Comparison of ENCODE assay signal across 8 cellular contexts in the genomic region with DNA sequence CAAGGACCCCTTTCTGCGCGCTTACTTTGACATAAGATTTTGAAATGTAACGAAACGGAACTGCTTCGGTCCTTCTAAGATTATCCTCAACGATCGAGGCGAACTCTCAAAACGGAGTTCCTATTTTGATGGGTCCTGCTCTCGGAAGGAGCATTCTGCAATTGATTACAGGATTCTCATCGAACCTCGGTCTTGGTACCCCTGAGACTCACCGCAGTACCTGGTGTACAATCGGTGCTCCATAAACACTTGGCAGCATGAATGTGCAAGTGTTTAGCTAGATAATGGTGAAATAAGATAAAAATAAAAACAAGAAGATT. TPM values are rescaled to one million over a fixed set of nuclear protein-coding genes. Genes with fewer than 3 reads are reported as not detected.
DNase-seq lines count a peak whose midpoint lies in the region; TF ChIP-seq lines count a peak whose summit lies in the region.

No MANE protein-coding gene starts in this region.

- H3K9ac ChIP-seq in KMS-11 (peak overlapping the region; percentile 81; the same call in 1 of the 2 replicates), neural cell (ENCODE audit: low read length) (peak overlapping the region; percentile 89)

- H3K36me3 ChIP-seq in KMS-11 (ENCODE audit: insufficient read depth) (no peaks in the 10 kb centered on the region), neural cell (ENCODE audit: insufficient read depth, low read length) (peaks cover 5% of the 10 kb centered on the region)
- H3K36me3 ChIP-seq in effector memory CD4-positive, alpha-beta T cell (ENCODE audit: control insufficient read depth, insufficient read depth, low read length): peaks cover 17% of the 10 kb centered on the region

- H3K27me3 Mint-ChIP-seq in T-helper 2 cell treated with Interferon-gamma antibody and Interleukin-4, amounts not matched to agents 5 μg/mL and 100 μg/mL, for 36 hours (ENCODE audit: low read depth): no peaks in the 10 kb centered on the region

- H3K27me3 ChIP-seq in KMS-11 (ENCODE audit: insufficient read depth, low read depth) (no peaks in the 10 kb centered on the region), neural cell (ENCODE audit: insufficient read depth, low read depth, low read length) (no peaks in the 10 kb centered on the region)
- H3K27me3 ChIP-seq in effector memory CD4-positive, alpha-beta T cell (replicated peaks; ENCODE audit: control insufficient read depth, insufficient read depth, low read length, poor library complexity, severe bottlenecking): no peaks in the 10 kb centered on the region

- peaks cover 36% of the 10 kb centered on the region; the same call in 1 of the 2 replicates for H3K79me2 ChIP-seq in KMS-11 (ENCODE audit: insufficient read depth, low read depth)
- H3K79me2 ChIP-seq in neural cell (replicated peaks; ENCODE audit: insufficient read depth, low read length): peaks cover 35% of the 10 kb centered on the region

- TF ChIP-seq EP300 in neural cell (conservative IDR thresholded peaks at IDR 0.05; ENCODE audit: poor library complexity, severe bottlenecking): no peak

- H4K20me1 ChIP-seq in KMS-11 (ENCODE audit: insufficient read depth) (no peaks in the 10 kb centered on the region), neural cell (ENCODE audit: insufficient read depth) (no peaks in the 10 kb centered on the region)

- TF ChIP-seq RAD21 in neural cell (conservative IDR thresholded peaks at IDR 0.05): no peak

- peak overlapping the region; percentile 93 for H3K27ac Mint-ChIP-seq in T-helper 2 cell treated with Interferon-gamma antibody and Interleukin-4, amounts not matched to agents 5 μg/mL and 100 μg/mL, for 36 hours

- H2AFZ ChIP-seq in KMS-11 (ENCODE audit: low read depth) (peak overlapping the region; percentile 86), neural cell (ENCODE audit: low read depth, low read length) (peak overlapping the region; percentile 99)

- H3K4me2 ChIP-seq in KMS-11: peak overlapping the region; percentile 94
- H3K4me2 ChIP-seq in neural cell (ENCODE audit: low read length): no peak overlapping the region

- H3K9me2 ChIP-seq in neural cell (ENCODE audit: insufficient read depth, low read length): no peaks in the 10 kb centered on the region

- H3K27ac ChIP-seq in KMS-11: peak overlapping the region; percentile 62; the same call in 1 of the 2 replicates
- H3K27ac ChIP-seq in effector memory CD4-positive, alpha-beta T cell (ENCODE audit: insufficient read depth, low read length, poor library complexity, severe bottlenecking): peak overlapping the region; percentile 84
- peak overlapping the region; percentile 96 for H3K27ac ChIP-seq in neural cell (ENCODE audit: low read length)

- no peaks in the 10 kb centered on the region for H3K9me3 Mint-ChIP-seq in T-helper 2 cell treated with Interferon-gamma antibody and Interleukin-4, amounts not matched to agents 5 μg/mL and 100 μg/mL, for 36 hours

- TF ChIP-seq CTCF in KMS-11 (conservative IDR thresholded peaks at IDR 0.05; ENCODE audit: low read depth, low read length) (no peak; the same call in 1 of the 2 replicates), neural cell (IDR thresholded peaks at IDR 0.05; ENCODE audit: poor library complexity, severe bottlenecking) (no peak)

- peaks cover 36% of the 10 kb centered on the region for H3K4me1 Mint-ChIP-seq in T-helper 2 cell treated with Interferon-gamma antibody and Interleukin-4, amounts not matched to agents 5 μg/mL and 100 μg/mL, for 36 hours (ENCODE audit: low read depth)

- H3K9me3 ChIP-seq in effector memory CD4-positive, alpha-beta T cell (ENCODE audit: control insufficient read depth, low read length): no peaks in the 10 kb centered on the region
- no peaks in the 10 kb centered on the region for H3K9me3 ChIP-seq in neural cell (ENCODE audit: low read length)

- peak overlapping the region; percentile 94 for H3K4me3 Mint-ChIP-seq in T-helper 2 cell treated with Interferon-gamma antibody and Interleukin-4, amounts not matched to agents 5 μg/mL and 100 μg/mL, for 36 hours

- peaks cover 18% of the 10 kb centered on the region for H3K36me3 Mint-ChIP-seq in T-helper 2 cell treated with Interferon-gamma antibody and Interleukin-4, amounts not matched to agents 5 μg/mL and 100 μg/mL, for 36 hours (ENCODE audit: low read depth)

- no peak overlapping the region for H3K4me3 ChIP-seq in KMS-11 (IDR thresholded peaks at IDR 0.05; ENCODE audit: insufficient read depth, low read depth, low read length)
- H3K4me3 ChIP-seq in effector memory CD4-positive, alpha-beta T cell (ENCODE audit: insufficient read depth, low read depth, low read length, poor library complexity, severe bottlenecking): peak overlapping the region; percentile 100
- peak overlapping the region; percentile 82 for H3K4me3 ChIP-seq in neural cell (ENCODE audit: low read length)

- H3F3A ChIP-seq in neural cell (ENCODE audit: insufficient read depth, low read length, poor library complexity, severe bottlenecking): no peaks in the 10 kb centered on the region

- H3K4me1 ChIP-seq in KMS-11 (ENCODE audit: low read depth, poor library complexity, severe bottlenecking): peaks cover 27% of the 10 kb centered on the region
- peaks cover 13% of the 10 kb centered on the region for H3K4me1 ChIP-seq in effector memory CD4-positive, alpha-beta T cell (ENCODE audit: control insufficient read depth, insufficient read depth, low read length, poor library complexity, severe bottlenecking)

- no peak for DNase-seq in T-helper 2 cell treated with Interferon-gamma antibody and Interleukin-4, amounts not matched to agents 5 μg/mL and 100 μg/mL, for 36 hours (ENCODE audit: low spot score)
- DNase-seq in T-helper 2 cell (no peak), kidney glomerular epithelial cell (lab: John Stamatoyannopoulos, UW) (no peak), NCI-H526 treated with DMSO at 0.1 percent for 48 hours (lab: John Stamatoyannopoulos, UW) (no peak)
- DNase-seq in effector memory CD4-positive, alpha-beta T cell: no peak
- DNase-seq in central memory CD4-positive, alpha-beta T cell: no peak

TF ChIP-seq in neural cell, 6 proteins besides CTCF, POLR2A, EP300 and RAD21:
- TF ChIP-seq MXI1 (conservative IDR thresholded peaks at IDR 0.05; ENCODE audit: poor library complexity, severe bottlenecking) (no peak), POLR2AphosphoS5 (IDR thresholded peaks at IDR 0.05) (no peak), TAF1 (IDR thresholded peaks at IDR 0.05; ENCODE audit: low read depth) (no peak), SMC3 (conservative IDR thresholded peaks at IDR 0.05; ENCODE audit: poor library complexity) (no peak), EZH2 (IDR thresholded peaks at IDR 0.05; ENCODE audit: borderline replicate concordance, insufficient read depth, low read length, poor library complexity, severe bottlenecking) (no peak)
- TF ChIP-seq, protein P1, sequence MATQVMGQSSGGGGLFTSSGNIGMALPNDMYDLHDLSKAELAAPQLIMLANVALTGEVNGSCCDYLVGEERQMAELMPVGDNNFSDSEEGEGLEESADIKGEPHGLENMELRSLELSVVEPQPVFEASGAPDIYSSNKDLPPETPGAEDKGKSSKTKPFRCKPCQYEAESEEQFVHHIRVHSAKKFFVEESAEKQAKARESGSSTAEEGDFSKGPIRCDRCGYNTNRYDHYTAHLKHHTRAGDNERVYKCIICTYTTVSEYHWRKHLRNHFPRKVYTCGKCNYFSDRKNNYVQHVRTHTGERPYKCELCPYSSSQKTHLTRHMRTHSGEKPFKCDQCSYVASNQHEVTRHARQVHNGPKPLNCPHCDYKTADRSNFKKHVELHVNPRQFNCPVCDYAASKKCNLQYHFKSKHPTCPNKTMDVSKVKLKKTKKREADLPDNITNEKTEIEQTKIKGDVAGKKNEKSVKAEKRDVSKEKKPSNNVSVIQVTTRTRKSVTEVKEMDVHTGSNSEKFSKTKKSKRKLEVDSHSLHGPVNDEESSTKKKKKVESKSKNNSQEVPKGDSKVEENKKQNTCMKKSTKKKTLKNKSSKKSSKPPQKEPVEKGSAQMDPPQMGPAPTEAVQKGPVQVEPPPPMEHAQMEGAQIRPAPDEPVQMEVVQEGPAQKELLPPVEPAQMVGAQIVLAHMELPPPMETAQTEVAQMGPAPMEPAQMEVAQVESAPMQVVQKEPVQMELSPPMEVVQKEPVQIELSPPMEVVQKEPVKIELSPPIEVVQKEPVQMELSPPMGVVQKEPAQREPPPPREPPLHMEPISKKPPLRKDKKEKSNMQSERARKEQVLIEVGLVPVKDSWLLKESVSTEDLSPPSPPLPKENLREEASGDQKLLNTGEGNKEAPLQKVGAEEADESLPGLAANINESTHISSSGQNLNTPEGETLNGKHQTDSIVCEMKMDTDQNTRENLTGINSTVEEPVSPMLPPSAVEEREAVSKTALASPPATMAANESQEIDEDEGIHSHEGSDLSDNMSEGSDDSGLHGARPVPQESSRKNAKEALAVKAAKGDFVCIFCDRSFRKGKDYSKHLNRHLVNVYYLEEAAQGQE (IDR thresholded peaks at IDR 0.05; ENCODE audit: borderline replicate concordance): no peak

RNA-seq across cellular contexts. Expression of gene NEMF, which starts 0.5 kb away (rescaled TPM):
- polyA plus RNA-seq in neural cell: 91.0 and 113 TPM in 2 replicates
- polyA minus RNA-seq in neural cell: 154 and 193 TPM in 2 replicates

RNA-seq across cellular contexts. Expression of gene ARF6, which starts 39.8 kb away (rescaled TPM):
- polyA plus RNA-seq in neural cell: 23.0 and 24.1 TPM in 2 replicates
- 48.7 and 49.7 TPM in 2 replicates for polyA minus RNA-seq in neural cell
